In genomic region chr17:41777157-41777578, GRCh38 we compare ENCODE assay signal across 9 cellular contexts. TPM values are rescaled to one million over a fixed set of nuclear protein-coding genes. Genes with fewer than 3 reads are reported as not detected.
DNase-seq lines count a peak whose midpoint lies in the region; ATAC-seq, FAIRE-seq and TF ChIP-seq lines count a peak whose summit lies in the region.
"Had no signal": no experiment of that assay in that cellular context is flagged by ENCODE, and none has a peak within 500 bp of the region (broad histone marks: within the 10 kb centered on the region; RNA-seq: fewer than 3 reads in every experiment).

No MANE protein-coding gene starts in this region.

- no peak overlapping the region for H3K27ac ChIP-seq in CD8-positive, alpha-beta T cell (ENCODE audit: low read depth, low read length)

- H3K36me3 Mint-ChIP-seq in endothelial cell (ENCODE audit: low read depth, unreplicated experiment) = peaks cover 21% of the 10 kb centered on the region
- peaks cover 10% of the 10 kb centered on the region for H3K36me3 Mint-ChIP-seq in mesothelial cell of epicardium
- H3K36me3 Mint-ChIP-seq in CD8-positive, alpha-beta T cell = no peaks in the 10 kb centered on the region
- no peaks in the 10 kb centered on the region for H3K36me3 Mint-ChIP-seq in T-cell
- H3K36me3 Mint-ChIP-seq: natural killer cell treated with Interleukin-12 subunit alpha and Interleukin-12 subunit beta and Interleukin-15 and Interleukin-18, amount 100 ng/mL, for 72 hours had no signal

- no peak overlapping the region for H3K4me3 ChIP-seq in CD8-positive, alpha-beta T cell (ENCODE audit: low read depth, low read length)

- peaks cover 11% of the 10 kb centered on the region for H3K27me3 Mint-ChIP-seq in endothelial cell (ENCODE audit: unreplicated experiment)
- no peaks in the 10 kb centered on the region for H3K27me3 Mint-ChIP-seq in mesothelial cell of epicardium (ENCODE audit: low read depth)
- peaks cover 6% of the 10 kb centered on the region for H3K27me3 Mint-ChIP-seq in CD8-positive, alpha-beta T cell (ENCODE audit: low read depth)
- H3K27me3 Mint-ChIP-seq in T-cell = peaks cover 0 to 22% of the 10 kb centered on the region in 2 donors

- ATAC-seq in CD8-positive, alpha-beta T cell = no peak
- no peak for ATAC-seq in T-cell (replicated peaks in 1 of 4)

- POLR2A ChIA-PET in CD8-positive, alpha-beta T cell (lab: Charles Lee) = no interaction called here
- POLR2A ChIA-PET in T-cell (lab: Charles Lee) = interaction anchor here in 1 of 2 donors (0.5 kb wide), 1 partner anchor 76 kb away, joined by 3 read pairs; no protein-coding TSS in a partner anchor

- TF ChIP-seq CTCF in endothelial cell (IDR thresholded peaks at IDR 0.05; ENCODE audit: unreplicated experiment) (no peak), mesothelial cell of epicardium (IDR thresholded peaks at IDR 0.05; ENCODE audit: unreplicated experiment) (no peak)
- no peak for TF ChIP-seq CTCF in CD8-positive, alpha-beta T cell (IDR thresholded peaks at IDR 0.05)

- H3K36me3 ChIP-seq in CD8-positive, alpha-beta T cell (ENCODE audit: insufficient read depth, low read length) = no peaks in the 10 kb centered on the region

- H3K4me1 ChIP-seq in CD8-positive, alpha-beta T cell (ENCODE audit: insufficient read depth, low read length) = no peaks in the 10 kb centered on the region

- intact Hi-C loops in CD8-positive, alpha-beta T cell (cut with DNase I, micrococcal nuclease) = no loop called here

- H3K4me1 Mint-ChIP-seq in endothelial cell (ENCODE audit: unreplicated experiment) (peaks cover 60% of the 10 kb centered on the region), mesothelial cell of epicardium (peaks cover 60% of the 10 kb centered on the region), T-cell (peaks cover 0 to 3% (median 0%) of the 10 kb centered on the region in 3 donors)
- H3K4me1 Mint-ChIP-seq in CD8-positive, alpha-beta T cell (ENCODE audit: low read depth) = no peaks in the 10 kb centered on the region

- H3K27me3 ChIP-seq in CD8-positive, alpha-beta T cell (ENCODE audit: insufficient read depth, low read length) = no peaks in the 10 kb centered on the region

- H3K9me3 ChIP-seq in CD8-positive, alpha-beta T cell (ENCODE audit: low read length) = no peaks in the 10 kb centered on the region

- FAIRE-seq in urothelium cell line (lab: Jason Lieb, UNC) = peak; percentile 9

- H3K27ac Mint-ChIP-seq in endothelial cell (ENCODE audit: unreplicated experiment) (peak overlapping the region; percentile 87), mesothelial cell of epicardium (peak overlapping the region; percentile 86), T-cell (no peak overlapping the region)
- no peak overlapping the region for H3K27ac Mint-ChIP-seq in CD8-positive, alpha-beta T cell
- H3K27ac Mint-ChIP-seq: natural killer cell treated with Interleukin-12 subunit alpha and Interleukin-12 subunit beta and Interleukin-15 and Interleukin-18, amount 100 ng/mL, for 72 hours had no signal

- H3K9me3 Mint-ChIP-seq in endothelial cell (ENCODE audit: unreplicated experiment) (no peaks in the 10 kb centered on the region), mesothelial cell of epicardium (no peaks in the 10 kb centered on the region), T-cell (no peaks in the 10 kb centered on the region)
- no peaks in the 10 kb centered on the region for H3K9me3 Mint-ChIP-seq in CD8-positive, alpha-beta T cell
- H3K9me3 Mint-ChIP-seq: natural killer cell treated with Interleukin-12 subunit alpha and Interleukin-12 subunit beta and Interleukin-15 and Interleukin-18, amount 100 ng/mL, for 72 hours had no signal

- peak; percentile 67 for DNase-seq in NCI-H69 (lab: John Stamatoyannopoulos, UW)
- DNase-seq in endothelial cell (ENCODE audit: low spot score) = no peak
- no peak for DNase-seq in mesothelial cell of epicardium (ENCODE audit: low spot score in 2 of 2, unreplicated experiment in 2 of 2)
- DNase-seq in urothelium cell line (ENCODE audit: low spot score) = peak; percentile 32
- no peak for DNase-seq in CD8-positive, alpha-beta T cell
- no peak for DNase-seq in T-cell
- no peak for DNase-seq in cortex of kidney (lab: John Stamatoyannopoulos, UW)
- DNase-seq: NCI-H187 had no signal

- H3K4me3 Mint-ChIP-seq in endothelial cell (ENCODE audit: unreplicated experiment) (no peak overlapping the region), mesothelial cell of epicardium (no peak overlapping the region), T-cell (no peak overlapping the region)
- H3K4me3 Mint-ChIP-seq in CD8-positive, alpha-beta T cell = no peak overlapping the region
- H3K4me3 Mint-ChIP-seq: natural killer cell treated with Interleukin-12 subunit alpha and Interleukin-12 subunit beta and Interleukin-15 and Interleukin-18, amount 100 ng/mL, for 72 hours had no signal

- CTCF ChIA-PET in CD8-positive, alpha-beta T cell (lab: Charles Lee) = interaction anchor here (0.9 to 2.2 kb wide), 2 partner anchors 24 to 39 kb away, joined by 3 to 11 read pairs; no protein-coding TSS in a partner anchor
- CTCF ChIA-PET in T-cell (lab: Charles Lee) = no interaction called here

RNA-seq across cellular contexts. Expression of gene JUP, which starts 9.3 kb away (rescaled TPM):
- 330 TPM for total RNA-seq in endothelial cell (ENCODE audit: unreplicated experiment)
- 202 to 207 TPM (median 205 TPM) in 3 replicates for total RNA-seq in mesothelial cell of epicardium
- 1 to 10 TPM; 1.0 to 1.8 TPM for total RNA-seq in CD8-positive, alpha-beta T cell
- total RNA-seq in T-cell = 1 to 10 TPM; 1.1 to 4.8 (median 3.4) TPM

RNA-seq across cellular contexts. Expression of gene P3H4, which starts 34.6 kb away (rescaled TPM):
- total RNA-seq in endothelial cell (ENCODE audit: unreplicated experiment) (22.6 TPM), mesothelial cell of epicardium (61.0 to 62.0 TPM (median 62.0 TPM) in 3 replicates), T-cell (10 to 100 TPM in 1 of 5 donors, 1 to 10 TPM in 4; 2.9 to 11.0 (median 7.7) TPM)
- 1 to 10 TPM in 1 of 2 experiments, under 1 TPM in 1; 0.89 to 1.0 TPM for total RNA-seq in CD8-positive, alpha-beta T cell

RNA-seq across cellular contexts. Expression of gene FKBP10, which starts 35.6 kb away (rescaled TPM):
- total RNA-seq in endothelial cell (ENCODE audit: unreplicated experiment) (167 TPM), mesothelial cell of epicardium (369 to 401 TPM (median 371 TPM) in 3 replicates), T-cell (1 to 10 TPM in 2 of 5 donors, under 1 TPM in 2, not detected in 1; 0.49 to 1.3 (median 1.1) TPM)
- total RNA-seq in CD8-positive, alpha-beta T cell = under 1 TPM in 1 of 2 experiments, not detected in 1; 0.38 TPM

RNA-seq across cellular contexts. Expression of gene HAP1, which starts 42.7 kb away (rescaled TPM):
- 18.1 TPM for total RNA-seq in endothelial cell (ENCODE audit: unreplicated experiment)
- 0.44 to 0.66 TPM (median 0.45 TPM) in 3 replicates for total RNA-seq in mesothelial cell of epicardium
- not detected for total RNA-seq in CD8-positive, alpha-beta T cell
- total RNA-seq in T-cell = under 1 TPM in 3 of 5 donors, not detected in 2; 0.49 to 0.63 (median 0.53) TPM
- total RNA-seq: natural killer cell treated with Interleukin-12 subunit alpha and Interleukin-12 subunit beta and Interleukin-15 and Interleukin-18, amount 100 ng/mL, for 72 hours had no signal

RNA-seq across cellular contexts. Expression of gene NT5C3B, which starts 58.9 kb away (rescaled TPM):
- 79.9 TPM for total RNA-seq in endothelial cell (ENCODE audit: unreplicated experiment)
- 68.5 to 75.5 TPM (median 69.6 TPM) in 3 replicates for total RNA-seq in mesothelial cell of epicardium
- total RNA-seq in CD8-positive, alpha-beta T cell = 10 to 100 TPM; 26.5 to 27.0 TPM
- 10 to 100 TPM; 25.4 to 43.0 (median 33.4) TPM for total RNA-seq in T-cell

Comparison
In these comparisons a context has a peak if more than half of its experiments do, and no peak if none do; other contexts are left out.
1. DNase-seq: peak in NCI-H69 (single experiment) and urothelium cell line (single experiment); none in endothelial cell (single experiment), mesothelial cell of epicardium (0 of 2), CD8-positive, alpha-beta T cell (0 of 7), T-cell (0 of 34) and cortex of kidney (single experiment).
2. H3K27ac Mint-ChIP-seq: peak in endothelial cell (single experiment) and mesothelial cell of epicardium (single experiment); none in CD8-positive, alpha-beta T cell (single experiment) and T-cell (0 of 2).
3. RNA of gene JUP, which starts 9.3 kb away (total RNA-seq): 330 TPM in endothelial cell (single experiment) and 202 to 207 TPM in mesothelial cell of epicardium; 1.1 to 4.8 TPM in T-cell and 1.0 to 1.8 TPM in CD8-positive, alpha-beta T cell; every median in the first group is over 10 times any median in the second.
4. RNA of gene FKBP10, which starts 35.6 kb away (total RNA-seq): 369 to 401 TPM in mesothelial cell of epicardium and 167 TPM in endothelial cell (single experiment); 0.49 to 1.3 TPM in T-cell and 0.38 TPM in CD8-positive, alpha-beta T cell; every median in the first group is over 10 times any median in the second.